ENCODE assay signal across 1 cellular context in genomic region chr1:106072909-106073600, GRCh38.
TF ChIP-seq lines count a peak whose summit lies in the region.

No MANE protein-coding gene starts in this region.

TF ChIP-seq in GM12878, 131 proteins besides CTCF, POLR2A, EP300 and RAD21 (continued from another document):
- TF ChIP-seq NFIC (IDR thresholded peaks at IDR 0.05; ENCODE audit: low read depth, low read length) (peak; percentile 82), ATF7 (IDR thresholded peaks at IDR 0.05; ENCODE audit: low read depth) (peak; percentile 45; the same call in 1 of the 2 replicates), GABPA (IDR thresholded peaks at IDR 0.05; ENCODE audit: low read depth) (no peak), MYB (IDR thresholded peaks at IDR 0.05; ENCODE audit: borderline replicate concordance, low read depth, low read length) (no peak)
